16 cellular contexts compared by ENCODE assay signal in the genomic region with DNA sequence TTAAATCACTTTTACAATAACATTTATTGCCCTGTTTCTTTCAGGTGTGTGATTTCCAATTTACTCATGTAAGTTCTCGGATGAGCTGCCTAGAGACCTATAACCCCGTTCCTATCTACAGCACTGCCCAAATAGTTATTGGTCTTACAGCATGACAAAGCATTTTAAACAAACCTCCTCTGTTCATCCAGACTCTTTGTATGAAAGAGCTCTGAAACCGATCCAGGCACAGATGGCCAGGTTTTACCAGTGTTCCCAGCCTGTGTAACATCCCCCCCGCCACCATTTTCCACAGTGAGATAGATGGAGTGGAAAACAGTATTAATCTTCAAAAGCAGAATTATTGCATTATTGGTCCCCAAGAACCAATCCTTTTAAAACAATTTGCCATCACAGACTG. TPM values are rescaled to one million over a fixed set of nuclear protein-coding genes. Genes with fewer than 3 reads are reported as not detected.
DNase-seq lines count a peak whose midpoint lies in the region; ATAC-seq and TF ChIP-seq lines count a peak whose summit lies in the region.
"Had no signal": no experiment of that assay in that cellular context is flagged by ENCODE, and none has a peak within 500 bp of the region (broad histone marks: within the 10 kb centered on the region; RNA-seq: fewer than 3 reads in every experiment).

No MANE protein-coding gene starts in this region.

- H3K9me3 ChIP-seq in right cardiac atrium (ENCODE audit: control insufficient read depth, low read length) = no peaks in the 10 kb centered on the region
- H3K9me3 ChIP-seq: A549, BE2C, Caco-2 had no signal

- intact Hi-C loops in right cardiac atrium (cut with DNase I) = no loop called here

- no peak for ATAC-seq in right cardiac atrium
- ATAC-seq: A549; CD8-positive, alpha-beta T cell; GM23338 had no signal

- no peaks in the 10 kb centered on the region for H3K27me3 Mint-ChIP-seq in progenitor cell of endocrine pancreas

- H3K4me1 ChIP-seq in right cardiac atrium (ENCODE audit: control insufficient read depth, insufficient read depth, low read length) = no peaks in the 10 kb centered on the region
- H3K4me1 ChIP-seq: A549, BE2C, Caco-2 had no signal

- H3K4me1 Mint-ChIP-seq in progenitor cell of endocrine pancreas (ENCODE audit: low read depth) = peaks cover 17% of the 10 kb centered on the region

- DNase-seq in G401 (ENCODE audit: low spot score) (peak; percentile 13), NCI-H2171 treated with DMSO at 0.1 percent for 48 hours (lab: John Stamatoyannopoulos, UW) (peak; percentile 60), globus pallidus (ENCODE audit: low spot score) (peak; percentile 35), progenitor cell of endocrine pancreas (ENCODE audit: low spot score, unreplicated experiment) (no peak), NCI-H2081 (lab: John Stamatoyannopoulos, UW) (no peak), right cardiac atrium (no peak)
- DNase-seq: BE2C; Caco-2; CD8-positive, alpha-beta T cell; H7 had no signal

- H3K36me3 Mint-ChIP-seq in progenitor cell of endocrine pancreas (ENCODE audit: insufficient read depth) = no peaks in the 10 kb centered on the region
- H3K36me3 Mint-ChIP-seq: CD8-positive, alpha-beta T cell had no signal

- H3K9me3 Mint-ChIP-seq in progenitor cell of endocrine pancreas (ENCODE audit: low read depth) = peaks cover 5% of the 10 kb centered on the region
- H3K9me3 Mint-ChIP-seq: CD8-positive, alpha-beta T cell; GM23338 had no signal

- H3K27ac ChIP-seq in right cardiac atrium (ENCODE audit: low read length) = no peak overlapping the region
- H3K27ac ChIP-seq: A549, C4-2B, HL-60 had no signal

- in situ Hi-C loops in G401 (cut with HindIII; ENCODE audit: low sequenced_read_pairs) = no loop called here

- peak overlapping the region; percentile 13 for H3K27ac Mint-ChIP-seq in progenitor cell of endocrine pancreas
- H3K27ac Mint-ChIP-seq: CD8-positive, alpha-beta T cell; GM23338 had no signal

- H3K4me3 ChIP-seq in right cardiac atrium (ENCODE audit: low read length) = no peak overlapping the region
- H3K4me3 ChIP-seq: A549, GM23338 had no signal

- H3K4me3 Mint-ChIP-seq in progenitor cell of endocrine pancreas (ENCODE audit: low read depth) = no peak overlapping the region
- H3K4me3 Mint-ChIP-seq: CD8-positive, alpha-beta T cell; GM23338 had no signal

- H3K27me3 ChIP-seq in right cardiac atrium (ENCODE audit: control insufficient read depth, insufficient read depth) = no peaks in the 10 kb centered on the region
- H3K27me3 ChIP-seq: BE2C had no signal

- WGBS in right cardiac atrium = 84% methylated on average over 4 of the region's 4 CpGs

- TF ChIP-seq CTCF in progenitor cell of endocrine pancreas (IDR thresholded peaks at IDR 0.05; ENCODE audit: unreplicated experiment) = no peak

RNA-seq across cellular contexts. Expression of a gene that starts 59.0 kb away (rescaled TPM):
- not detected in 2 replicates for total RNA-seq in G401 (2014; rRNA removed; shearing (Covaris generic))
- total RNA-seq in progenitor cell of endocrine pancreas (28.0 and 30.1 TPM in 2 replicates), right cardiac atrium (under 1 TPM in 2 of 4 donors, not detected in 2; 0.09 to 0.12 TPM)
- polyA plus RNA-seq in right cardiac atrium = 0.45 TPM
- total RNA-seq: CD8-positive, alpha-beta T cell; Daoy had no signal
- polyA plus RNA-seq: AG04450 had no signal

Comparison
In these comparisons a context has a peak if more than half of its experiments do, and no peak if none do; other contexts are left out.
1. DNase-seq: peak in G401 (single experiment), NCI-H2171 treated with DMSO at 0.1 percent for 48 hours (single experiment) and globus pallidus (single experiment); none in progenitor cell of endocrine pancreas (single experiment), NCI-H2081 (0 of 2) and right cardiac atrium (0 of 3).
2. RNA of a gene that starts 59.0 kb away (total RNA-seq): 28.0 to 30.1 TPM in progenitor cell of endocrine pancreas; 0.09 to 0.12 TPM in right cardiac atrium and not detected in G401; every median in the first group is over 10 times any median in the second.